ENCODE assay signal across 25 cellular contexts in genomic region chr12:16344269-16344668, GRCh38. TPM values are rescaled to one million over a fixed set of nuclear protein-coding genes. Genes with fewer than 3 reads are reported as not detected.
A peak's percentile ranks its signal among the peaks of the same experiment; 100 is the strongest.
DNase-seq lines count a peak whose midpoint lies in the region; ATAC-seq and TF ChIP-seq lines count a peak whose summit lies in the region.
"Had no signal": no experiment of that assay in that cellular context is flagged by ENCODE, and none has a peak within 500 bp of the region (broad histone marks: within the 10 kb centered on the region; RNA-seq: fewer than 3 reads in every experiment).

No MANE protein-coding gene starts in this region.

- H3K27me3 ChIP-seq in H7 (ENCODE audit: control insufficient read depth, insufficient read depth, low read length), result no peaks in the 10 kb centered on the region
- H3K27me3 ChIP-seq: BE2C, right atrium auricular region had no signal

- TF ChIP-seq CTCF in choroid plexus epithelial cell (conservative IDR thresholded peaks at IDR 0.05; ENCODE audit: low read depth, low read length) (no peak), mucosa of descending colon (IDR thresholded peaks at IDR 0.05) (no peak)

- H3K36me3 ChIP-seq in mucosa of descending colon (ENCODE audit: low read depth), result no peaks in the 10 kb centered on the region
- H3K36me3 ChIP-seq in H7 (replicated peaks; ENCODE audit: control insufficient read depth, insufficient read depth, low read length), result no peaks in the 10 kb centered on the region
- H3K36me3 ChIP-seq: BE2C, lower lobe of right lung, right atrium auricular region had no signal

- ATAC-seq in mucosa of descending colon, result peak; percentile 34
- ATAC-seq: activated CD8-positive, alpha-beta T cell treated with anti-CD3 and anti-CD28 coated beads for 36 hours; activated T-helper 17 cell treated with anti-CD3 and anti-CD28 coated beads, Interleukin-2, amount 50 U/mL, for 72 hours; lower lobe of right lung had no signal

- peak; percentile 28 for DNase-seq in EH (ENCODE audit: low read depth)
- peak; percentile 32 for DNase-seq in M059J (ENCODE audit: low read depth)
- peak; percentile 63 for DNase-seq in choroid plexus epithelial cell (ENCODE audit: low read depth)
- no peak for DNase-seq in mucosa of descending colon
- no peak for DNase-seq in H7
- DNase-seq in activated CD4-positive, alpha-beta T cell treated with anti-CD3 and anti-CD28 coated beads, Interleukin-2, amount 50 U/mL, for 4 hours, result no peak
- no peak for DNase-seq in kidney glomerular epithelial cell (lab: John Stamatoyannopoulos, UW)
- DNase-seq in NCI-H226, result no peak
- DNase-seq: ACHN; activated CD4-positive, CD25-positive, alpha-beta regulatory T cell treated with anti-CD3 and anti-CD28 coated beads, Interleukin-2, amount 50 U/mL, for 72 hours; activated CD8-positive, alpha-beta T cell treated with anti-CD3 and anti-CD28 coated beads for 36 hours; anterior cingulate cortex; BE2C; central memory CD4-positive, alpha-beta T cell; DMS79; dorsolateral prefrontal cortex; kidney; lower lobe of right lung; NCI-H1105; NCI-H1930; stimulated activated CD4-positive, alpha-beta T cell treated with anti-CD3 and anti-CD28 coated beads, Interleukin-4, amount 100 ng/mL, for 1 hour; trophoblast cell had no signal

- intact Hi-C loops in mucosa of descending colon (cut with DNase I, micrococcal nuclease), result no loop called here

- peaks cover 13% of the 10 kb centered on the region for H3K4me1 ChIP-seq in mucosa of descending colon (ENCODE audit: low read depth)
- H3K4me1 ChIP-seq: BE2C, lower lobe of right lung, parathyroid adenoma, right atrium auricular region had no signal

- H3K9me3 ChIP-seq in mucosa of descending colon, result no peaks in the 10 kb centered on the region
- H3K9me3 ChIP-seq: BE2C, lower lobe of right lung, right atrium auricular region had no signal

- no peak overlapping the region for H3K4me3 ChIP-seq in choroid plexus epithelial cell (ENCODE audit: low read depth, low read length)
- H3K4me3 ChIP-seq in mucosa of descending colon, result no peak overlapping the region
- no peak overlapping the region for H3K4me3 ChIP-seq in H7 (ENCODE audit: insufficient read depth, low read depth, low read length)
- H3K4me3 ChIP-seq: dorsolateral prefrontal cortex, lower lobe of right lung, right atrium auricular region had no signal

RNA-seq across cellular contexts. Expression of gene MGST1, which starts 3.2 kb away (rescaled TPM):
- 59.1 and 70.4 TPM in 2 replicates for total RNA-seq in M059J (2014; rRNA removed; shearing (Covaris generic))
- total RNA-seq in mucosa of descending colon, result 100 to 1,000 TPM; 155 to 270 (median 227) TPM
- total RNA-seq in H7 (2014; rRNA removed; shearing (Covaris generic)), result 108 and 120 TPM in 2 replicates
- total RNA-seq: activated CD8-positive, alpha-beta T cell treated with anti-CD3 and anti-CD28 coated beads for 36 hours; activated T-helper 17 cell treated with anti-CD3 and anti-CD28 coated beads, Interleukin-2, amount 50 U/mL, for 72 hours had no signal

Comparison
In these comparisons a context has a peak if more than half of its experiments do, and no peak if none do; other contexts are left out.
1. DNase-seq: peak in EH (single experiment), M059J (single experiment) and choroid plexus epithelial cell (single experiment); none in mucosa of descending colon (0 of 3), H7 (single experiment), activated CD4-positive, alpha-beta T cell treated with anti-CD3 and anti-CD28 coated beads, Interleukin-2, amount 50 U/mL, for 4 hours (0 of 2), kidney glomerular epithelial cell (single experiment) and NCI-H226 (single experiment).